Comparison of ENCODE assay signal across 31 cellular contexts in genomic region chr4:6236816-6237390, GRCh38. TPM values are rescaled to one million over a fixed set of nuclear protein-coding genes. Genes with fewer than 3 reads are reported as not detected.
"Had no signal": no experiment of that assay in that cellular context is flagged by ENCODE, and none has a peak within 500 bp of the region (broad histone marks: within the 10 kb centered on the region; RNA-seq: fewer than 3 reads in every experiment).

No MANE protein-coding gene starts in this region.

- DNase-seq: activated CD4-positive, alpha-beta memory T cell treated with anti-CD3 and anti-CD28 coated beads, Interleukin-2, amount 10 ng/mL, durations not matched to agents 7 days and 5 days; activated CD4-positive, alpha-beta T cell treated with anti-CD3 and anti-CD28 coated beads for 1 hour; activated CD4-positive, alpha-beta T cell treated with anti-CD3 and anti-CD28 coated beads, Interleukin-2, amount 10 ng/mL, durations not matched to agents 7 days and 5 days; activated gamma-delta T cell; activated naive CD4-positive, alpha-beta T cell treated with anti-CD3 and anti-CD28 coated beads, Interleukin-2, amount 50 U/mL, for 16 hours; activated T-cell treated with anti-CD3 and anti-CD28 coated beads, Interleukin-2, amount 50 U/mL, for 72 hours; amniotic stem cell; brain microvascular endothelial cell; caudate nucleus; foreskin fibroblast; hippocampal formation; kidney; left colon; mammary epithelial cell; naive B cell; nephron progenitor cell; stimulated activated CD4-positive, alpha-beta T cell treated with anti-CD3 and anti-CD28 coated beads, Interleukin-12 subunit alpha, Interleukin-12 subunit beta, amount 100 ng/mL, for 4 hours; stimulated activated CD4-positive, alpha-beta T cell treated with anti-CD3 and anti-CD28 coated beads, Interleukin-4, amount 100 ng/mL, for 1 hour; stimulated activated naive CD8-positive, alpha-beta T cell treated with anti-CD3 and anti-CD28 coated beads, Interleukin-15, Interleukin-2, amounts not matched to agents 100 U/mL and 50 U/mL, for 24 hours; T-helper 9 cell; trophoblast cell; uterus had no signal

- H3K4me3 Mint-ChIP-seq: activated CD4-positive, alpha-beta memory T cell treated with anti-CD3 and anti-CD28 coated beads, Interleukin-2, amount 10 ng/mL, durations not matched to agents 7 days and 5 days; activated CD4-positive, alpha-beta T cell treated with anti-CD3 and anti-CD28 coated beads, Interleukin-2, amount 10 ng/mL, durations not matched to agents 7 days and 5 days; activated T-cell treated with anti-CD3 and anti-CD28 coated beads, Interleukin-2, amount 50 U/mL, for 72 hours; mesothelial cell of epicardium; naive B cell; nephron progenitor cell; T-helper 1 cell treated with Interleukin-12 subunit alpha and Interleukin-12 subunit beta and Interleukin-4 antibody, amounts not matched to agents 30 μg/mL and 1 μg/mL, for 36 hours had no signal

- H3K36me3 Mint-ChIP-seq: mesothelial cell of epicardium, naive B cell had no signal

- H3K27me3 ChIP-seq: brain microvascular endothelial cell, right atrium auricular region, uterus had no signal

- H3K27ac Mint-ChIP-seq: activated CD4-positive, alpha-beta memory T cell treated with anti-CD3 and anti-CD28 coated beads, Interleukin-2, amount 10 ng/mL, durations not matched to agents 7 days and 5 days; activated CD4-positive, alpha-beta T cell treated with anti-CD3 and anti-CD28 coated beads, Interleukin-2, amount 10 ng/mL, durations not matched to agents 7 days and 5 days; activated T-cell treated with anti-CD3 and anti-CD28 coated beads, Interleukin-2, amount 50 U/mL, for 72 hours; mesothelial cell of epicardium; naive B cell; nephron progenitor cell; T-helper 1 cell treated with Interleukin-12 subunit alpha and Interleukin-12 subunit beta and Interleukin-4 antibody, amounts not matched to agents 30 μg/mL and 1 μg/mL, for 36 hours had no signal

- H3K27ac ChIP-seq: brain microvascular endothelial cell, parathyroid adenoma, right atrium auricular region, thoracic aorta, uterus, VCaP had no signal

- H3K79me2 ChIP-seq: parathyroid adenoma had no signal

- H3K4me3 ChIP-seq: right atrium auricular region, thoracic aorta, uterus had no signal

- H3K4me1 Mint-ChIP-seq: activated CD4-positive, alpha-beta memory T cell treated with anti-CD3 and anti-CD28 coated beads, Interleukin-2, amount 10 ng/mL, durations not matched to agents 7 days and 5 days; activated CD4-positive, alpha-beta T cell treated with anti-CD3 and anti-CD28 coated beads, Interleukin-2, amount 10 ng/mL, durations not matched to agents 7 days and 5 days; mesothelial cell of epicardium; naive B cell; nephron progenitor cell had no signal

- ATAC-seq: activated T-cell treated with anti-CD3 and anti-CD28 coated beads, Interleukin-2, amount 50 U/mL, for 72 hours; esophagus mucosa; left colon; stimulated activated naive CD8-positive, alpha-beta T cell treated with anti-CD3 and anti-CD28 coated beads, Interleukin-15, Interleukin-2, amounts not matched to agents 100 U/mL and 50 U/mL, for 24 hours had no signal

- H3K4me1 ChIP-seq: parathyroid adenoma, right atrium auricular region, uterus had no signal

- H3K9me3 Mint-ChIP-seq: activated CD4-positive, alpha-beta memory T cell treated with anti-CD3 and anti-CD28 coated beads, Interleukin-2, amount 10 ng/mL, durations not matched to agents 7 days and 5 days; activated CD4-positive, alpha-beta T cell treated with anti-CD3 and anti-CD28 coated beads, Interleukin-2, amount 10 ng/mL, durations not matched to agents 7 days and 5 days; activated T-cell treated with anti-CD3 and anti-CD28 coated beads, Interleukin-2, amount 50 U/mL, for 72 hours; mesothelial cell of epicardium; naive B cell; nephron progenitor cell; T-helper 1 cell treated with Interleukin-12 subunit alpha and Interleukin-12 subunit beta and Interleukin-4 antibody, amounts not matched to agents 30 μg/mL and 1 μg/mL, for 36 hours had no signal

- H3K9ac ChIP-seq: parathyroid adenoma had no signal

- H3K9me3 ChIP-seq: right atrium auricular region, thoracic aorta, uterus had no signal

- H2AFZ ChIP-seq: parathyroid adenoma had no signal

- H3K36me3 ChIP-seq: brain microvascular endothelial cell, right atrium auricular region, thoracic aorta, uterus had no signal

RNA-seq across cellular contexts. Expression of gene JAKMIP1, which starts 36.6 kb away (rescaled TPM):
- total RNA-seq: esophagus mucosa, mammary epithelial cell, mesothelial cell of epicardium, pulmonary artery endothelial cell, skeletal muscle tissue had no signal
- polyA plus RNA-seq: mammary epithelial cell had no signal
